Comparison of ENCODE assay signal across 18 cellular contexts in genomic region chr5:43572357-43572756, GRCh38. TPM values are rescaled to one million over a fixed set of nuclear protein-coding genes. Genes with fewer than 3 reads are reported as not detected.
DNase-seq lines count a peak whose midpoint lies in the region; ATAC-seq, FAIRE-seq and TF ChIP-seq lines count a peak whose summit lies in the region.
"Had no signal": no experiment of that assay in that cellular context is flagged by ENCODE, and none has a peak within 500 bp of the region (broad histone marks: within the 10 kb centered on the region; RNA-seq: fewer than 3 reads in every experiment).

No MANE protein-coding gene starts in this region.

- H3K27me3 ChIP-seq in suprapubic skin: no peaks in the 10 kb centered on the region
- H3K27me3 ChIP-seq in aorta (ENCODE audit: control insufficient read depth in 1 of 2, insufficient read depth in 2 of 2, low read length in 1 of 2): no peaks in the 10 kb centered on the region
- H3K27me3 ChIP-seq: BE2C, neutrophil, tibial nerve had no signal

- H3K9me3 ChIP-seq in suprapubic skin: no peaks in the 10 kb centered on the region
- H3K9me3 ChIP-seq in aorta (ENCODE audit: control insufficient read depth, low read length): no peaks in the 10 kb centered on the region
- H3K9me3 ChIP-seq: BE2C, neutrophil, tibial nerve had no signal

- no peak for FAIRE-seq in urothelium cell line (lab: Jason Lieb, UNC)
- FAIRE-seq in frontal cortex (lab: Jason Lieb, UNC): no peak
- FAIRE-seq: H1, HTR-8/SVneo had no signal

- H3K36me3 ChIP-seq in suprapubic skin (no peaks in the 10 kb centered on the region), aorta (ENCODE audit: control insufficient read depth in 1 of 2, insufficient read depth in 2 of 2, low read length in 1 of 2) (peaks cover 0 to 3% of the 10 kb centered on the region in 2 donors)
- H3K36me3 ChIP-seq: neutrophil had no signal

- H3K4me3 ChIP-seq in coronary artery: no peak overlapping the region
- H3K4me3 ChIP-seq in suprapubic skin: no peak overlapping the region
- H3K4me3 ChIP-seq in aorta (ENCODE audit: low read length in 2 of 2): no peak overlapping the region
- H3K4me3 ChIP-seq: tibial nerve had no signal

- no peak for TF ChIP-seq POLR2A in suprapubic skin (IDR thresholded peaks at IDR 0.05)

- TF ChIP-seq CTCF in coronary artery (IDR thresholded peaks at IDR 0.05) (no peak), suprapubic skin (IDR thresholded peaks at IDR 0.05) (no peak)

- ATAC-seq in aorta (ENCODE audit: low FRiP score): no peak

- WGBS in suprapubic skin: 33% methylated on average over 2 of the region's 2 CpGs
- WGBS in aorta, 2 donors: 1 to 10% methylated on average over 2 of the region's 2 CpGs

- H3K4me1 ChIP-seq in suprapubic skin (peaks cover 10% of the 10 kb centered on the region), aorta (ENCODE audit: control insufficient read depth in 1 of 2, insufficient read depth in 2 of 2, low read length in 2 of 2) (no peaks in the 10 kb centered on the region)
- H3K4me1 ChIP-seq: BE2C had no signal

- DNase-seq in M059J (ENCODE audit: low read depth): peak; percentile 91
- DNase-seq in coronary artery (ENCODE audit: low spot score): no peak
- DNase-seq in left kidney (ENCODE audit: low read depth, low spot score): peak; percentile 7
- no peak for DNase-seq in suprapubic skin (ENCODE audit: low spot score in 2 of 2)
- no peak for DNase-seq in urothelium cell line (ENCODE audit: low spot score)
- DNase-seq in aorta: no peak
- DNase-seq in frontal cortex (ENCODE audit: low spot score in 2 of 2): no peak
- DNase-seq in activated CD8-positive, alpha-beta memory T cell treated with anti-CD3 and anti-CD28 coated beads, Interleukin-2, amount 50 U/mL, for 4 hours: no peak
- DNase-seq: activated CD4-positive, alpha-beta T cell treated with anti-CD3 and anti-CD28 coated beads, Interleukin-2, amount 10 ng/mL, durations not matched to agents 24 days and 14 days; activated naive CD4-positive, alpha-beta T cell treated with Interleukin-2 at 50 U/mL for 16 hours; activated T-cell treated with anti-CD3 and anti-CD28 coated beads for 4 hours; BE2C; NCI-H2227 treated with DMSO at 0.1 percent for 48 hours; stimulated activated CD4-positive, alpha-beta T cell treated with anti-CD3 and anti-CD28 coated beads, Interleukin-4, amount 100 ng/mL, for 4 hours had no signal

- no peak for TF ChIP-seq EP300 in suprapubic skin (IDR thresholded peaks at IDR 0.05)

- intact Hi-C loops in aorta (cut with DNase I): no loop called here

- H3K27ac ChIP-seq in coronary artery (peak overlapping the region; percentile 7 to 23), suprapubic skin (peak overlapping the region; percentile 29), aorta (ENCODE audit: low read depth in 1 of 2, low read length in 2 of 2) (no peak overlapping the region)
- H3K27ac ChIP-seq: neutrophil had no signal

RNA-seq across cellular contexts. Expression of gene PAIP1, which starts 15.5 kb away (rescaled TPM):
- 155 and 192 TPM in 2 replicates for total RNA-seq in M059J (2014; rRNA removed; shearing (Covaris generic))
- total RNA-seq in suprapubic skin (10 to 100 TPM; 41.5 to 69.1 (median 47.4) TPM), aorta (10 to 100 TPM; 63.5 to 65.8 TPM), frontal cortex (221 TPM)
- 10 to 100 TPM; 58.6 to 62.8 TPM for polyA plus RNA-seq in aorta

RNA-seq across cellular contexts. Expression of gene NNT, which starts 30.6 kb away (rescaled TPM):
- 44.2 and 76.1 TPM in 2 replicates for total RNA-seq in M059J (2014; rRNA removed; shearing (Covaris generic))
- total RNA-seq in suprapubic skin (10 to 100 TPM; 23.9 to 38.3 (median 32.7) TPM), aorta (10 to 100 TPM; 53.6 to 69.4 TPM), frontal cortex (176 TPM)
- polyA plus RNA-seq in aorta: 10 to 100 TPM; 13.9 to 20.4 TPM

RNA-seq across cellular contexts. Expression of gene C5orf34, which starts 57.4 kb away (rescaled TPM):
- 12.6 and 15.5 TPM in 2 replicates for total RNA-seq in M059J (2014; rRNA removed; shearing (Covaris generic))
- total RNA-seq in suprapubic skin (1 to 10 TPM in 1 of 4 donors, under 1 TPM in 3; 0.64 to 5.4 (median 0.77) TPM), aorta (1 to 10 TPM; 2.0 to 2.3 TPM), frontal cortex (6.1 TPM)
- under 1 TPM; 0.64 to 0.88 TPM for polyA plus RNA-seq in aorta

Comparison
In these comparisons a context has a peak if more than half of its experiments do, and no peak if none do; other contexts are left out.
1. DNase-seq: peak in M059J (single experiment) and left kidney (single experiment); none in coronary artery (single experiment), suprapubic skin (0 of 2), urothelium cell line (single experiment), aorta (0 of 2), frontal cortex (0 of 2) and activated CD8-positive, alpha-beta memory T cell treated with anti-CD3 and anti-CD28 coated beads, Interleukin-2, amount 50 U/mL, for 4 hours (single experiment).
2. H3K27ac ChIP-seq: peak in coronary artery (2 of 2) and suprapubic skin (single experiment); none in aorta (0 of 2).